ENCODE assay signal across 15 cellular contexts in genomic region chr11:112785104-112785503, GRCh38.
DNase-seq lines count a peak whose midpoint lies in the region; ATAC-seq and TF ChIP-seq lines count a peak whose summit lies in the region.
"Had no signal": no experiment of that assay in that cellular context is flagged by ENCODE, and none has a peak within 500 bp of the region (broad histone marks: within the 10 kb centered on the region; RNA-seq: fewer than 3 reads in every experiment).

No MANE protein-coding gene starts in this region.

- DNase-seq in GM23248 (peak; percentile 67), heart right ventricle (no peak), prostate gland (ENCODE audit: low spot score) (no peak), spleen (no peak)
- no peak for DNase-seq in stimulated activated CD4-positive, alpha-beta T cell treated with anti-CD3 and anti-CD28 coated beads, Interleukin-2, amount 100 ng/mL, for 48 hours
- DNase-seq: activated T-cell treated with anti-CD3 and anti-CD28 coated beads, Interleukin-2, amount 50 U/mL, for 1 hour; Caco-2; NCI-H2081 treated with DMSO at 0.1 percent for 48 hours; OCI-M1 had no signal

- H3K27ac ChIP-seq in GM23248 = peak overlapping the region; percentile 34
- H3K27ac ChIP-seq in angular gyrus (ENCODE audit: low read depth, low read length) = peak overlapping the region; percentile 57
- peak overlapping the region in 9 of 10 donors; percentile 31 to 87 (median 71) for H3K27ac ChIP-seq in heart right ventricle
- no peak overlapping the region for H3K27ac ChIP-seq in prostate gland
- H3K27ac ChIP-seq in spleen = no peak overlapping the region

- in situ Hi-C loops in GM23248 (cut with MboI) = no loop called here

- H3K9me3 ChIP-seq in GM23248 (ENCODE audit: low read depth) (no peaks in the 10 kb centered on the region), heart right ventricle (no peaks in the 10 kb centered on the region), skeletal muscle satellite cell (replicated peaks; ENCODE audit: low read length) (no peaks in the 10 kb centered on the region), prostate gland (no peaks in the 10 kb centered on the region), spleen (no peaks in the 10 kb centered on the region)
- H3K9me3 ChIP-seq: Caco-2, HAP-1 had no signal

- H3K36me3 ChIP-seq in GM23248 (ENCODE audit: low read depth) = no peaks in the 10 kb centered on the region
- no peaks in the 10 kb centered on the region for H3K36me3 ChIP-seq in heart right ventricle
- H3K36me3 ChIP-seq in skeletal muscle satellite cell (ENCODE audit: insufficient read depth, low read length) = no peaks in the 10 kb centered on the region
- H3K36me3 ChIP-seq in prostate gland = no peaks in the 10 kb centered on the region
- no peaks in the 10 kb centered on the region for H3K36me3 ChIP-seq in spleen
- H3K36me3 ChIP-seq: HAP-1 had no signal

- H3K4me1 ChIP-seq in GM23248 (ENCODE audit: insufficient read depth) = peaks cover 20% of the 10 kb centered on the region
- peaks cover 17 to 47% (median 43%) of the 10 kb centered on the region in 9 donors for H3K4me1 ChIP-seq in heart right ventricle
- H3K4me1 ChIP-seq in skeletal muscle satellite cell (ENCODE audit: control insufficient read depth, insufficient read depth, low read length) = peaks cover 33% of the 10 kb centered on the region
- no peaks in the 10 kb centered on the region for H3K4me1 ChIP-seq in prostate gland (replicated peaks)
- no peaks in the 10 kb centered on the region for H3K4me1 ChIP-seq in spleen
- H3K4me1 ChIP-seq: Caco-2, HAP-1 had no signal

- no peaks in the 10 kb centered on the region for H3K9me2 ChIP-seq in GM23248 (ENCODE audit: insufficient read depth)

- peaks cover 16% of the 10 kb centered on the region for H3F3A ChIP-seq in GM23248 (ENCODE audit: insufficient read depth)

- H3K9ac ChIP-seq in GM23248 (no peak overlapping the region), skeletal muscle satellite cell (ENCODE audit: low read depth, low read length) (peak overlapping the region; percentile 4)

- ATAC-seq in heart right ventricle = peak; percentile 30 to 64 (median 48)
- no peak for ATAC-seq in GM21360 (IDR thresholded peaks at IDR 0.05; ENCODE audit: unreplicated experiment)
- ATAC-seq: GM12878, K562 had no signal

- TF ChIP-seq CTCF in heart right ventricle (IDR thresholded peaks at IDR 0.05) (no peak), prostate gland (IDR thresholded peaks at IDR 0.05) (no peak), spleen (IDR thresholded peaks at IDR 0.05 in 8 of 11, conservative IDR thresholded peaks at IDR 0.05 in 3 of 11) (no peak)

- no peaks in the 10 kb centered on the region for H4K20me1 ChIP-seq in GM23248 (ENCODE audit: insufficient read depth)

- 9 to 10% methylated on average over 8 of the region's 8 CpGs for WGBS in GM23248 (ENCODE audit: low coverage in 1 of 2, low lambda C conversion rate in 2 of 2, missing lambda C conversion rate in 2 of 2), 2 experiments
- 29 to 33% methylated on average over 8 of the region's 8 CpGs for WGBS in heart right ventricle, 2 donors
- WGBS in prostate gland = 57% methylated on average over 8 of the region's 8 CpGs
- WGBS in spleen, 5 donors = 34 to 47% (median 44%) methylated on average over 8 of the region's 8 CpGs

- no peaks in the 10 kb centered on the region for H3K79me2 ChIP-seq in GM23248 (ENCODE audit: insufficient read depth)

- intact Hi-C loops in heart right ventricle (cut with DNase I) (loop anchor here in 5 of 10 donors (10.0 kb wide), 4 partner anchors 130 to 500 kb away; no protein-coding TSS in a partner anchor), prostate gland (cut with DNase I) (no loop called here), spleen (cut with DNase I; ENCODE audit: low total_unique reads) (no loop called here)

- TF ChIP-seq POLR2A in prostate gland (IDR thresholded peaks at IDR 0.05) = no peak
- no peak for TF ChIP-seq POLR2A in spleen (IDR thresholded peaks at IDR 0.05)

- H2AFZ ChIP-seq in GM23248 = peak overlapping the region; percentile 34

- H3K4me2 ChIP-seq in GM23248 (ENCODE audit: unreplicated experiment) (peak overlapping the region; percentile 71), skeletal muscle satellite cell (ENCODE audit: low read length) (peak overlapping the region; percentile 63)

- H3K27me3 ChIP-seq in GM23248 (replicated peaks; ENCODE audit: insufficient read depth) (no peaks in the 10 kb centered on the region), heart right ventricle (peaks cover 0 to 5% (median 0%) of the 10 kb centered on the region in 7 donors), skeletal muscle satellite cell (ENCODE audit: control insufficient read depth, insufficient read depth, low read length) (no peaks in the 10 kb centered on the region), prostate gland (replicated peaks; ENCODE audit: insufficient read depth) (peaks cover 5% of the 10 kb centered on the region), spleen (replicated peaks in 1 of 7) (peaks cover 0 to 27% (median 0%) of the 10 kb centered on the region in 7 donors)

- peak overlapping the region; percentile 54 for H3K4me3 ChIP-seq in GM23248
- H3K4me3 ChIP-seq in heart right ventricle = peak overlapping the region in 8 of 10 donors; percentile 4 to 37 (median 22)
- peak overlapping the region; percentile 51 for H3K4me3 ChIP-seq in skeletal muscle satellite cell (ENCODE audit: low read length)
- no peak overlapping the region for H3K4me3 ChIP-seq in prostate gland
- H3K4me3 ChIP-seq in spleen = peak overlapping the region in 1 of 8 donors; percentile 4
- H3K4me3 ChIP-seq: GM12878, HAP-1, K562 had no signal

Comparison
In these comparisons a context has a peak if more than half of its experiments do, and no peak if none do; other contexts are left out.
1. H3K27ac ChIP-seq: peak in GM23248 (single experiment), angular gyrus (single experiment) and heart right ventricle (9 of 10); none in prostate gland (0 of 2) and spleen (0 of 8).
2. H3K4me3 ChIP-seq: peak in GM23248 (single experiment), heart right ventricle (8 of 10) and skeletal muscle satellite cell (single experiment); none in prostate gland (0 of 2).